8 cellular contexts compared by ENCODE assay signal in the genomic region with DNA sequence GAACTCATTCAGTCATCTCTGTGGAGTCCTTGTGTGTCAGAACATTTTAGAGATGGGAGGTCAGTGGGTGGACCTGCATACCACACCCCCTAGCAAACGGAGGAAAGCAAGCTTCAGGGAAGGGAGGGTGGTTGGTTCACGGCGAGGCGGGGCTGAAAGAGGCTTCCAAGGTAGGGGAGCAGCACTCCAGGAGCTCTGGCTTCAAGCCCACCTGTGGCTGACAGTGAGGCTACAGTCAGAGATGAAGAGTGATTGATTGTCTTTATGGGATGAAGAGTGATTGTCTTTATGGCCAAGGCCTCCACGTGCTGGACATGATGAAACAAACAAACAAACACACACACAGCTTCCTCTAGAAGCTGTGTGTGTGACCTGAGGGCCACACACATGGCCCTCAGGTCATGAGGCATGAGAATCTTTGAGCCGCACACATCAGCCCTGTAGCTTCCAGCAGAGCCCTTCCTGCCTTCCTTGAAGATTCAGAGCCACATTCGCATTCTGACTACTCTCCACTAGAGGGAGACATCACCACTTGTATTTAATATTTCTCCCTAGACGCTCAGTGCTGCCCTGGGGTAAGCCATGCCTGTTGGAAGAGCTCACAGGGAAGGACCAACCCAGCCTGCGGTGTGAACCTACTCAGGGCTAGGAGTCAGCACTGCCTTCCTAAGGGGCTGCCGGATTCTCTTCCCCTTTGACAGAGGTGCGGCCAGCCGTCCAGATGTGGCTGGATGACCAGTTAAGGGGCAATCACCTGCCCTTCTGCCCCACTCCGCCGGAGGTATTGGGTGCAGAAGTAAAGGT. TPM values are rescaled to one million over a fixed set of nuclear protein-coding genes. Genes with fewer than 3 reads are reported as not detected.
DNase-seq lines count a peak whose midpoint lies in the region; ATAC-seq, FAIRE-seq and TF ChIP-seq lines count a peak whose summit lies in the region.

No MANE protein-coding gene starts in this region.

- TF ChIP-seq CTCF in GM12875 (IDR thresholded peaks at IDR 0.05; ENCODE audit: borderline replicate concordance, insufficient read depth, low read depth, low read length) = peak; percentile 75
- TF ChIP-seq CTCF in LNCaP clone FGC (IDR thresholded peaks at IDR 0.05; ENCODE audit: control insufficient read depth, extremely low read depth, insufficient read depth) = peak; percentile 92

- peak; percentile 66 for DNase-seq in A172 (ENCODE audit: low spot score)
- DNase-seq in LNCaP clone FGC (ENCODE audit: low read depth) = peak; percentile 49
- peak; percentile 84 for DNase-seq in OCI-M1 (lab: John Stamatoyannopoulos, UW)
- peak; percentile 29 to 62 for DNase-seq in frontal cortex (ENCODE audit: low spot score in 2 of 2)
- peak; percentile 68 for DNase-seq in occipital lobe (lab: John Stamatoyannopoulos, UW)

- H3K4me3 Mint-ChIP-seq in activated T-helper 17 cell treated with anti-CD3 and anti-CD28 coated beads, Interleukin-2, amount 50 U/mL, for 72 hours = no peak overlapping the region

- peak; percentile 71 for ATAC-seq in activated T-helper 17 cell treated with anti-CD3 and anti-CD28 coated beads, Interleukin-2, amount 50 U/mL, for 72 hours (replicated peaks)
- no peak for ATAC-seq in GM19023 (IDR thresholded peaks at IDR 0.05; ENCODE audit: unreplicated experiment)

- no peak for FAIRE-seq in frontal cortex (lab: Jason Lieb, UNC)

- peaks cover 14% of the 10 kb centered on the region for H3K27me3 Mint-ChIP-seq in activated T-helper 17 cell treated with anti-CD3 and anti-CD28 coated beads, Interleukin-2, amount 50 U/mL, for 72 hours

- H3K36me3 Mint-ChIP-seq in activated T-helper 17 cell treated with anti-CD3 and anti-CD28 coated beads, Interleukin-2, amount 50 U/mL, for 72 hours (ENCODE audit: low read depth) = no peaks in the 10 kb centered on the region

- no peak overlapping the region for H3K4me3 ChIP-seq in GM12875 (ENCODE audit: low read depth, low read length)
- no peak overlapping the region for H3K4me3 ChIP-seq in LNCaP clone FGC (ENCODE audit: low read depth, low read length)

- H3K27ac Mint-ChIP-seq in activated T-helper 17 cell treated with anti-CD3 and anti-CD28 coated beads, Interleukin-2, amount 50 U/mL, for 72 hours = no peak overlapping the region

- H3K9me3 Mint-ChIP-seq in activated T-helper 17 cell treated with anti-CD3 and anti-CD28 coated beads, Interleukin-2, amount 50 U/mL, for 72 hours = no peaks in the 10 kb centered on the region

- peaks cover 6% of the 10 kb centered on the region for H3K4me1 Mint-ChIP-seq in activated T-helper 17 cell treated with anti-CD3 and anti-CD28 coated beads, Interleukin-2, amount 50 U/mL, for 72 hours

RNA-seq across cellular contexts. Expression of gene KCNA1, which starts 54.4 kb away (rescaled TPM):
- total RNA-seq in A172 (2014; rRNA removed; shearing (Covaris generic)) = not detected in 2 replicates
- not detected for total RNA-seq in activated T-helper 17 cell treated with anti-CD3 and anti-CD28 coated beads, Interleukin-2, amount 50 U/mL, for 72 hours
- total RNA-seq in frontal cortex = 7.3 TPM
- 1.1 TPM for total RNA-seq in occipital lobe
